ENCODE assay signal across 8 cellular contexts in genomic region chr16:49204191-49204590, GRCh38.
"Had no signal": no experiment of that assay in that cellular context is flagged by ENCODE, and none has a peak within 500 bp of the region (broad histone marks: within the 10 kb centered on the region; RNA-seq: fewer than 3 reads in every experiment).

No MANE protein-coding gene starts in this region.

- H3K4me3 Mint-ChIP-seq: GM23338, H9, HFFc6 had no signal

- H3K4me1 Mint-ChIP-seq: GM23338 had no signal

- H3K27ac Mint-ChIP-seq: GM23338, H9, HFFc6 had no signal

- DNase-seq: GM23248, GOT3, H7, H9, HCEC 1CT, HFFc6 had no signal

- H3K9me3 ChIP-seq: HAP-1 had no signal

- H3K27ac ChIP-seq: GM23248 had no signal

- H3K4me3 ChIP-seq: GM23248, GM23338, HAP-1 had no signal

- H3K4me1 ChIP-seq: HAP-1 had no signal

- H3K9me3 Mint-ChIP-seq: GM23338, H9 had no signal

- H3K36me3 ChIP-seq: HAP-1 had no signal
